22 cellular contexts compared by ENCODE assay signal in genomic region chr6:126907312-126907711, GRCh38.
DNase-seq lines count a peak whose midpoint lies in the region; ATAC-seq, FAIRE-seq and TF ChIP-seq lines count a peak whose summit lies in the region.
"Had no signal": no experiment of that assay in that cellular context is flagged by ENCODE, and none has a peak within 500 bp of the region (broad histone marks: within the 10 kb centered on the region; RNA-seq: fewer than 3 reads in every experiment).

No MANE protein-coding gene starts in this region.

- H3K27me3 ChIP-seq in HepG2 (ENCODE audit: control insufficient read depth in 1 of 2, insufficient read depth in 2 of 2, low read length in 2 of 2) (no peaks in the 10 kb centered on the region), right lobe of liver (no peaks in the 10 kb centered on the region)
- H3K27me3 ChIP-seq: BLaER1 had no signal

- H3K79me2 ChIP-seq in HepG2 (ENCODE audit: insufficient read depth, low read length) = no peaks in the 10 kb centered on the region

- DNase-seq in HepG2 (ENCODE audit: low spot score) (no peak), right lobe of liver (no peak), fibroblast of villous mesenchyme (ENCODE audit: low read depth) (peak; percentile 54), renal cortical epithelial cell (ENCODE audit: low read depth) (peak; percentile 19), C1 segment of cervical spinal cord (lab: John Stamatoyannopoulos, UW) (no peak)
- no peak for DNase-seq in stimulated activated CD4-positive, alpha-beta T cell treated with anti-CD3 and anti-CD28 coated beads, Interleukin-12 subunit alpha, Interleukin-12 subunit beta, amount 100 ng/mL, for 4 hours
- DNase-seq: CD4-positive, alpha-beta T cell; CD8-positive, alpha-beta memory T cell; DMS 273 treated with DMSO at 0.1 percent for 48 hours; DMS79; EL; GDM1; GM23248; H7; HCEC 1CT had no signal

- H3K9ac ChIP-seq in HepG2 (ENCODE audit: insufficient read depth, low read depth, low read length) = no peak overlapping the region
- H3K9ac ChIP-seq: BLaER1, GM23248 had no signal

- CTCF ChIA-PET in HepG2 (lab: Yijun Ruan, JAX; ENCODE audit: low intra/inter-chr PET ratio, low total read pairs) = no interaction called here

- in situ Hi-C loops in HepG2 (cut with HindIII; ENCODE audit: extremely low pct_ligation_motif_present, low pct_unique_long_range_greater_than_20kb) = no loop called here

- H3K4me3 ChIP-seq in HepG2 (replicated peaks in 1 of 3; ENCODE audit: insufficient read depth in 1 of 3, low read depth in 2 of 3, low read length in 3 of 3) = no peak overlapping the region
- H3K4me3 ChIP-seq in right lobe of liver = no peak overlapping the region
- H3K4me3 ChIP-seq in fibroblast of villous mesenchyme (ENCODE audit: low read depth, low read length) = no peak overlapping the region
- H3K4me3 ChIP-seq: BLaER1, GM12878, GM23248 had no signal

- no peak overlapping the region for H2AFZ ChIP-seq in HepG2 (ENCODE audit: low read length)
- H2AFZ ChIP-seq: GM23248 had no signal

- H3K36me3 ChIP-seq in HepG2 (replicated peaks in 1 of 2; ENCODE audit: control insufficient read depth in 1 of 2, insufficient read depth in 2 of 2, low read length in 2 of 2) (no peaks in the 10 kb centered on the region), right lobe of liver (no peaks in the 10 kb centered on the region)
- H3K36me3 ChIP-seq: BLaER1 had no signal

- H3K27ac ChIP-seq in HepG2 (ENCODE audit: extremely low read length, insufficient read depth, low read length) (no peak overlapping the region), right lobe of liver (no peak overlapping the region)
- H3K27ac ChIP-seq: 22Rv1, BLaER1, GM23248 had no signal

- H3K4me1 ChIP-seq in HepG2 (ENCODE audit: insufficient read depth, low read length) (no peaks in the 10 kb centered on the region), right lobe of liver (no peaks in the 10 kb centered on the region)
- H3K4me1 ChIP-seq: BLaER1 had no signal

- no peak for TF ChIP-seq RAD21 in HepG2 (CRISPR knock-in tag; IDR thresholded peaks at IDR 0.05)

- WGBS in HepG2 (ENCODE audit: low lambda C conversion rate) = 0% methylated on average over 1 of the region's 1 CpG
- 38% methylated on average over 1 of the region's 1 CpG for WGBS in right lobe of liver (ENCODE audit: insufficient coverage, low coverage, low lambda C conversion rate, missing lambda C conversion rate)

- TF ChIP-seq CTCF in HepG2 (CRISPR knock-in tag; IDR thresholded peaks at IDR 0.05) (no peak), right lobe of liver (IDR thresholded peaks at IDR 0.05) (no peak), fibroblast of villous mesenchyme (IDR thresholded peaks at IDR 0.05; ENCODE audit: insufficient read depth, low read depth, low read length) (no peak)

- BruUV-seq in HepG2 (replicated peaks; lab: Mats Ljungman, UMichigan) = no TSS peak

- H4K20me1 ChIP-seq in HepG2 (ENCODE audit: insufficient read depth, low read length) = no peaks in the 10 kb centered on the region
- H4K20me1 ChIP-seq: BLaER1 had no signal

- intact Hi-C loops in HepG2 (cut with micrococcal nuclease; ENCODE audit: unreplicated experiment) = no loop called here
- intact Hi-C loops in right lobe of liver (cut with DNase I) = no loop called here

- TF ChIP-seq POLR2A in HepG2 (IDR thresholded peaks at IDR 0.05; ENCODE audit: insufficient read depth in 1 of 2, low read depth in 2 of 2, low read length in 2 of 2) (no peak), right lobe of liver (IDR thresholded peaks at IDR 0.05) (no peak)

- FAIRE-seq in HepG2 (lab: Jason Lieb, UNC) = no peak
- FAIRE-seq: A204.1, D721Med, GM12878, GM19239, H1 had no signal

- ATAC-seq in HepG2 = no peak
- ATAC-seq in right lobe of liver = no peak
- ATAC-seq: GM12878 had no signal

- H3K4me2 ChIP-seq in HepG2 (ENCODE audit: low read depth, low read length) = no peak overlapping the region
- H3K4me2 ChIP-seq: BLaER1 had no signal

- H3K9me3 ChIP-seq in HepG2 (ENCODE audit: low read length) (no peaks in the 10 kb centered on the region), right lobe of liver (no peaks in the 10 kb centered on the region)
- H3K9me3 ChIP-seq: BLaER1 had no signal

- TF ChIP-seq EP300 in HepG2 (IDR thresholded peaks at IDR 0.05; ENCODE audit: low read depth in 2 of 2, low read length in 2 of 2) (no peak), HepG2 (CRISPR knock-in tag; IDR thresholded peaks at IDR 0.05; ENCODE audit: borderline replicate concordance) (no peak)

- POLR2A ChIA-PET in HepG2 (lab: Yijun Ruan, JAX) = no interaction called here

TF ChIP-seq in HepG2, 621 proteins besides CTCF, POLR2A, EP300 and RAD21:
- peak; percentile 55; the same call in 1 of the 2 replicates for TF ChIP-seq ATF7 (IDR thresholded peaks at IDR 0.05)
- no peak for TF ChIP-seq ATF7 (CRISPR knock-in tag; IDR thresholded peaks at IDR 0.05)
- no peak for TF ChIP-seq PCBP2 (optimal IDR thresholded peaks at IDR 0.05; ENCODE audit: low read depth, low read length, poor library complexity, severe bottlenecking)

Comparison
In these comparisons a context has a peak if more than half of its experiments do, and no peak if none do; other contexts are left out.
1. DNase-seq: peak in fibroblast of villous mesenchyme (single experiment) and renal cortical epithelial cell (single experiment); none in HepG2 (single experiment), right lobe of liver (0 of 3), stimulated activated CD4-positive, alpha-beta T cell treated with anti-CD3 and anti-CD28 coated beads, Interleukin-12 subunit alpha, Interleukin-12 subunit beta, amount 100 ng/mL, for 4 hours (single experiment) and C1 segment of cervical spinal cord (0 of 14).